ENCODE assay signal across 14 cellular contexts in the genomic region with DNA sequence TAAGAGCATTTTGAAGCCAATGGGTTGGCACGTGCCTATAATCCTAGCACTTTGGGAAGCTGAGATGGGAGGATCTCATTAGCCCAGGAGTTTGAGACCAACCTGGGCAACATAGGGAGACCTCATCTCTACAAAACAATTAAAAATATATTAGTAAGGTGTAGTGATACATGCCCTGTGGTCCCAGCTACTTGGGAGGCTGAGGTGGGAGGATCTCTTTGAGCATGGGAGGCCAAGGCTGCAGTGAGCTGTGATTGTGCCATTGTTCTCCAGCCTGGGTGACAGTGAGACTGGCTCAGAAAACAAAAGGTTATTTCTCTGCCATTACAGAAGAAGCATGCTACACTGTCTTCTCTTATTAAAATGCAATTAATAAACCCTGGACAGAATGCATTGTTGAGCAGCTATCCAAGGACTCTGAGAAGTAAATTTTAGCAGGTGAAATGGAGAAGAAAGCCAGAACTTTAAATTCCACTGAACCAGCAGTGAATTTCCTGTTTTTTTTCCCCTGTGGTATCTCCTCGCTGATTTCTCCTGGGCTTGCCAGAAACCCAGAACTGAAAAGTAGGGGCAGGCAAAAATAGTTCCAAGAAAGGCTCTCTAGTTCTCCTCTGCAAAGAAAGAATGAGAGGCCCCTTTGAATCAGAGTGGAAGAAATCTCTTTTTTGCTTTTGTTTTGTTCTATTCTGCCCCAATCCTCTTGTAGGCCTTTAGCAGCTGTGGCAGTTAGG. TPM values are rescaled to one million over a fixed set of nuclear protein-coding genes. Genes with fewer than 3 reads are reported as not detected.
A peak's percentile ranks its signal among the peaks of the same experiment; 100 is the strongest.
DNase-seq lines count a peak whose midpoint lies in the region; ATAC-seq and TF ChIP-seq lines count a peak whose summit lies in the region.
"Had no signal": no experiment of that assay in that cellular context is flagged by ENCODE, and none has a peak within 500 bp of the region (broad histone marks: within the 10 kb centered on the region; RNA-seq: fewer than 3 reads in every experiment).

No MANE protein-coding gene starts in this region.

- TF ChIP-seq CTCF in DND-41 (IDR thresholded peaks at IDR 0.05; ENCODE audit: borderline replicate concordance, extremely low read depth, low read length, poor library complexity, severe bottlenecking) (no peak), activated B cell treated with CpG ODN at 0.5 μM for 24 hours (IDR thresholded peaks at IDR 0.05) (no peak), foreskin fibroblast (IDR thresholded peaks at IDR 0.05; ENCODE audit: low read depth, low read length) (no peak)

- CTCF ChIA-PET in activated B cell treated with CpG ODN at 0.5 μM for 24 hours (lab: Charles Lee): interaction anchor here (1.3 to 1.7 kb wide), 3 partner anchors 66 to 203 kb away, joined by 3 to 13 read pairs (median 4); no protein-coding TSS in a partner anchor

- peak overlapping the region in 10 of 11 experiments; percentile 1 to 65 (median 40); a peak in 13 of 22 replicates for H3K27ac ChIP-seq in BLaER1 treated with 17β-estradiol and CSF1 and Interleukin-3, amounts not matched to agents 10 nM and 100 nM
- 0 out of 2 replicates have a peak overlapping the region, but pooled peaks have one; percentile 11 for H3K27ac ChIP-seq in DND-41 (ENCODE audit: low read length)
- peak overlapping the region; percentile 65 for H3K27ac ChIP-seq in layer of hippocampus (ENCODE audit: low read depth, low read length)
- H3K27ac ChIP-seq: adrenal gland, gastrocnemius medialis had no signal

- H3K4me3 ChIP-seq in BLaER1 treated with 17β-estradiol and CSF1 and Interleukin-3, amounts not matched to agents 10 nM and 100 nM: peak overlapping the region in 7 of 10 experiments; percentile 3 to 37 (median 9); a peak in 8 of 20 replicates
- H3K4me3 ChIP-seq in DND-41 (ENCODE audit: low read depth in 1 of 2, low read length in 2 of 2) (no peak overlapping the region), foreskin fibroblast (ENCODE audit: low read depth in 1 of 2, low read length in 2 of 2) (no peak overlapping the region)
- H3K4me3 ChIP-seq: adrenal gland, gastrocnemius medialis, thyroid gland had no signal

- H3K36me3 Mint-ChIP-seq in activated B cell treated with CpG ODN at 0.5 μM for 24 hours (ENCODE audit: low read depth): peaks cover 4% of the 10 kb centered on the region
- H3K36me3 Mint-ChIP-seq: natural killer cell had no signal

- no peak overlapping the region for H2AFZ ChIP-seq in DND-41 (ENCODE audit: low read depth, low read length)

- H3K36me3 ChIP-seq in BLaER1 treated with 17β-estradiol and CSF1 and Interleukin-3, amounts not matched to agents 10 nM and 100 nM: peaks cover 0 to 58% (median 24%) of the 10 kb centered on the region in 11 experiments; a peak in 19 of 22 replicates
- H3K36me3 ChIP-seq in DND-41 (ENCODE audit: insufficient read depth, low read length): peaks cover 8% of the 10 kb centered on the region
- H3K36me3 ChIP-seq: adrenal gland, gastrocnemius medialis, thyroid gland had no signal

- peak overlapping the region; percentile 50 for H3K27ac Mint-ChIP-seq in activated B cell treated with CpG ODN at 0.5 μM for 24 hours

- no peaks in the 10 kb centered on the region for H3K27me3 ChIP-seq in BLaER1 treated with 17β-estradiol and CSF1 and Interleukin-3, amounts not matched to agents 10 nM and 100 nM
- H3K27me3 ChIP-seq in DND-41 (ENCODE audit: insufficient read depth, low read length, poor library complexity) (no peaks in the 10 kb centered on the region), layer of hippocampus (ENCODE audit: control insufficient read depth, insufficient read depth, low read length) (no peaks in the 10 kb centered on the region)
- H3K27me3 ChIP-seq: adrenal gland, gastrocnemius medialis, thyroid gland had no signal

- H3K9me3 ChIP-seq in BLaER1 treated with 17β-estradiol and CSF1 and Interleukin-3, amounts not matched to agents 10 nM and 100 nM (replicated peaks in 1 of 11): no peaks in the 10 kb centered on the region
- H3K9me3 ChIP-seq in DND-41 (ENCODE audit: insufficient read depth, low read length, severe bottlenecking): no peaks in the 10 kb centered on the region
- H3K9me3 ChIP-seq: adrenal gland, gastrocnemius medialis, thyroid gland had no signal

- peak overlapping the region; percentile 1 for H3K4me3 Mint-ChIP-seq in activated B cell treated with CpG ODN at 0.5 μM for 24 hours

- intact Hi-C loops in activated B cell treated with CpG ODN at 0.5 μM for 24 hours (cut with micrococcal nuclease): no loop called here

- peaks cover 99 to 100% (median 100%) of the 10 kb centered on the region in 11 experiments for H4K20me1 ChIP-seq in BLaER1 treated with 17β-estradiol and CSF1 and Interleukin-3, amounts not matched to agents 10 nM and 100 nM
- H4K20me1 ChIP-seq in DND-41 (ENCODE audit: insufficient read depth, low read length): peaks cover 100% of the 10 kb centered on the region

- peak overlapping the region in 10 of 11 experiments; percentile 11 to 68 (median 30); a peak in 15 of 22 replicates for H3K9ac ChIP-seq in BLaER1 treated with 17β-estradiol and CSF1 and Interleukin-3, amounts not matched to agents 10 nM and 100 nM
- H3K9ac ChIP-seq in DND-41 (ENCODE audit: low read depth, low read length): 0 out of 2 replicates have a peak overlapping the region, but pooled peaks have one; percentile 7

- no peaks in the 10 kb centered on the region for H3K27me3 Mint-ChIP-seq in activated B cell treated with CpG ODN at 0.5 μM for 24 hours

- peaks cover 95% of the 10 kb centered on the region for H3K4me1 Mint-ChIP-seq in activated B cell treated with CpG ODN at 0.5 μM for 24 hours

- H3K79me2 ChIP-seq in DND-41 (ENCODE audit: insufficient read depth, low read length): peaks cover 100% of the 10 kb centered on the region

- peak overlapping the region; percentile 73 to 98 (median 93) for H3K4me2 ChIP-seq in BLaER1 treated with 17β-estradiol and CSF1 and Interleukin-3, amounts not matched to agents 10 nM and 100 nM
- H3K4me2 ChIP-seq in DND-41 (ENCODE audit: insufficient read depth, low read length): peak overlapping the region; percentile 10; the same call in 1 of the 2 replicates

- H3K9me3 Mint-ChIP-seq in activated B cell treated with CpG ODN at 0.5 μM for 24 hours: no peaks in the 10 kb centered on the region
- H3K9me3 Mint-ChIP-seq: natural killer cell had no signal

- H3K4me1 ChIP-seq in BLaER1 treated with 17β-estradiol and CSF1 and Interleukin-3, amounts not matched to agents 10 nM and 100 nM: peaks cover 66 to 89% (median 75%) of the 10 kb centered on the region in 10 experiments
- peaks cover 57% of the 10 kb centered on the region for H3K4me1 ChIP-seq in DND-41 (ENCODE audit: insufficient read depth, low read length)

- ATAC-seq in DND-41 (ENCODE audit: insufficient read depth, low read depth) (no peak), activated B cell treated with CpG ODN at 0.5 μM for 24 hours (ENCODE audit: low read depth) (no peak), HG02763 (IDR thresholded peaks at IDR 0.05; ENCODE audit: unreplicated experiment) (no peak)
- ATAC-seq: gastrocnemius medialis, natural killer cell had no signal

- POLR2A ChIA-PET in activated B cell treated with CpG ODN at 0.5 μM for 24 hours (lab: Charles Lee): interaction anchor here (1.7 to 2.1 kb wide), 2 partner anchors 8 to 68 kb away, joined by 6 to 7 read pairs; a partner anchor contains a TSS

- DNase-seq in DND-41 (no peak), activated B cell treated with CpG ODN at 0.5 μM for 24 hours (no peak), OCI-M1 (lab: John Stamatoyannopoulos, UW) (no peak), foreskin fibroblast (no peak), SHP77 treated with DMSO at 0.1 percent for 48 hours (lab: John Stamatoyannopoulos, UW) (no peak)
- DNase-seq: activated CD4-positive, alpha-beta T cell treated with anti-CD3 and anti-CD28 coated beads, Interleukin-2, amount 50 U/mL, for 1 hour; adrenal gland; gastrocnemius medialis; natural killer cell; NCI-H1436; thyroid gland had no signal

RNA-seq across cellular contexts. Expression of a gene that starts 8.4 kb away (rescaled TPM):
- 61.7 and 65.5 TPM in 2 replicates for total RNA-seq in activated B cell treated with CpG ODN at 0.5 μM for 24 hours

Comparison
In these comparisons a context has a peak if more than half of its experiments do, and no peak if none do; other contexts are left out.
1. H3K27ac ChIP-seq: peak in every context shown above with its lines; median percentile 65 in layer of hippocampus; 40 in BLaER1 treated with 17β-estradiol and CSF1 and Interleukin-3, amounts not matched to agents 10 nM and 100 nM; 11 in DND-41.
2. H3K4me3 ChIP-seq: peak in BLaER1 treated with 17β-estradiol and CSF1 and Interleukin-3, amounts not matched to agents 10 nM and 100 nM (7 of 10); none in DND-41 (0 of 2) and foreskin fibroblast (0 of 2).